1 cellular context compared by ENCODE assay signal in genomic region chr14:99413172-99413571, GRCh38.
TF ChIP-seq lines count a peak whose summit lies in the region.

No MANE protein-coding gene starts in this region.

TF ChIP-seq in H1, 55 proteins besides CTCF, POLR2A, EP300 and RAD21:
- peak; percentile 68 for TF ChIP-seq MAFK (IDR thresholded peaks at IDR 0.05; ENCODE audit: low read depth, low read length)
- no peak for TF ChIP-seq SIRT6 (IDR thresholded peaks at IDR 0.05; ENCODE audit: low read length)
TF ChIP-seq in H1: peak in this region for 1.
